ENCODE assay signal across 20 cellular contexts in genomic region chr14:74405663-74406062, GRCh38. TPM values are rescaled to one million over a fixed set of nuclear protein-coding genes. Genes with fewer than 3 reads are reported as not detected.
DNase-seq lines count a peak whose midpoint lies in the region; ATAC-seq, FAIRE-seq and TF ChIP-seq lines count a peak whose summit lies in the region.
"Had no signal": no experiment of that assay in that cellular context is flagged by ENCODE, and none has a peak within 500 bp of the region (broad histone marks: within the 10 kb centered on the region; RNA-seq: fewer than 3 reads in every experiment).

No MANE protein-coding gene starts in this region.

- peak overlapping the region; percentile 36 for H3K56ac ChIP-seq in mesendoderm (ENCODE audit: low read length)

- DNase-seq in D341Med (ENCODE audit: low spot score) = peak; percentile 13
- DNase-seq in astrocyte (ENCODE audit: low read depth) = no peak
- no peak for DNase-seq in mesendoderm
- DNase-seq in foreskin fibroblast = no peak
- no peak for DNase-seq in stimulated activated naive CD8-positive, alpha-beta T cell treated with anti-CD3 and anti-CD28 coated beads, Interleukin-15, Interleukin-2, amounts not matched to agents 100 U/mL and 50 U/mL, for 24 hours
- no peak for DNase-seq in midbrain (lab: John Stamatoyannopoulos, UW)
- DNase-seq: CD4-positive, CD25-positive, alpha-beta regulatory T cell; DMS 273 treated with DMSO at 0.1 percent for 48 hours; DMS79; GM23248; H9 had no signal

- H4K5ac ChIP-seq in mesendoderm (ENCODE audit: low read length) = no peak overlapping the region

- no peak overlapping the region for H2AFZ ChIP-seq in astrocyte (ENCODE audit: low read depth, low read length)
- H2AFZ ChIP-seq: GM23248 had no signal

- H2BK5ac ChIP-seq in mesendoderm (ENCODE audit: low read length) = no peak overlapping the region

- no peaks in the 10 kb centered on the region for H3K9me3 Mint-ChIP-seq in astrocyte (ENCODE audit: unreplicated experiment)
- H3K9me3 Mint-ChIP-seq: H9 had no signal

- H3K79me2 ChIP-seq in astrocyte (ENCODE audit: insufficient read depth, low read length) (no peaks in the 10 kb centered on the region), mesendoderm (ENCODE audit: control insufficient read depth, insufficient read depth, low read length) (no peaks in the 10 kb centered on the region)

- H4K8ac ChIP-seq in mesendoderm (ENCODE audit: low read depth, low read length) = no peak overlapping the region

- no peak overlapping the region for H3K4me3 Mint-ChIP-seq in astrocyte (ENCODE audit: unreplicated experiment)
- H3K4me3 Mint-ChIP-seq: H9 had no signal

- H2BK120ac ChIP-seq in mesendoderm (ENCODE audit: low read depth, low read length) = no peak overlapping the region

- peak overlapping the region; percentile 79 for H2AK5ac ChIP-seq in mesendoderm (ENCODE audit: low read length)

- peaks cover 39% of the 10 kb centered on the region for H3K27me3 Mint-ChIP-seq in astrocyte (ENCODE audit: low read depth, unreplicated experiment)

- no peak overlapping the region for H2BK15ac ChIP-seq in mesendoderm (replicated peaks; ENCODE audit: low read depth)

- H3K79me1 ChIP-seq in mesendoderm (ENCODE audit: low read length) = no peaks in the 10 kb centered on the region

- no peak for FAIRE-seq in astrocyte (lab: Jason Lieb, UNC)
- FAIRE-seq: A549, GM12878, GM18507, K562 had no signal

- H3K27me3 ChIP-seq in astrocyte (ENCODE audit: insufficient read depth, low read length) = peaks cover 10% of the 10 kb centered on the region
- H3K27me3 ChIP-seq in mesendoderm (ENCODE audit: insufficient read depth, low read length, poor library complexity) = no peaks in the 10 kb centered on the region

- no peak overlapping the region for H3K18ac ChIP-seq in mesendoderm (ENCODE audit: low read length)

- no peaks in the 10 kb centered on the region for H3K9me3 ChIP-seq in astrocyte (ENCODE audit: insufficient read depth, low read depth, low read length)
- H3K9me3 ChIP-seq: A549 had no signal

- ATAC-seq in HG03175 (IDR thresholded peaks at IDR 0.05; ENCODE audit: unreplicated experiment) = no peak
- ATAC-seq in stimulated activated naive CD8-positive, alpha-beta T cell treated with anti-CD3 and anti-CD28 coated beads, Interleukin-15, Interleukin-2, amounts not matched to agents 100 U/mL and 50 U/mL, for 24 hours = no peak
- ATAC-seq: A549, GM12878, K562 had no signal

- H3K27ac ChIP-seq in astrocyte (ENCODE audit: low read depth, low read length) (no peak overlapping the region), mesendoderm (ENCODE audit: low read depth, low read length) (no peak overlapping the region)
- H3K27ac ChIP-seq: A549, GM23248, HL-60 had no signal

- peaks cover 5% of the 10 kb centered on the region for H3K4me1 Mint-ChIP-seq in astrocyte (ENCODE audit: low read depth, unreplicated experiment)

- no peaks in the 10 kb centered on the region for H4K20me1 ChIP-seq in astrocyte (ENCODE audit: insufficient read depth, low read length)

- TF ChIP-seq CTCF in astrocyte (IDR thresholded peaks at IDR 0.05; ENCODE audit: insufficient read depth, low read depth, low read length) (no peak), foreskin fibroblast (IDR thresholded peaks at IDR 0.05; ENCODE audit: low read depth, low read length) (no peak)

- H3K4ac ChIP-seq in mesendoderm (ENCODE audit: low read depth, low read length) = no peak overlapping the region

- H3K27ac Mint-ChIP-seq in astrocyte (ENCODE audit: unreplicated experiment) = peak overlapping the region; percentile 10
- H3K27ac Mint-ChIP-seq: CD4-positive, CD25-positive, alpha-beta regulatory T cell; H9 had no signal

- H3K23ac ChIP-seq in mesendoderm (ENCODE audit: low read length) = no peak overlapping the region

- no peaks in the 10 kb centered on the region for H3K36me3 Mint-ChIP-seq in astrocyte (ENCODE audit: low read depth, unreplicated experiment)
- H3K36me3 Mint-ChIP-seq: CD4-positive, CD25-positive, alpha-beta regulatory T cell had no signal

- H3K4me1 ChIP-seq in astrocyte (ENCODE audit: insufficient read depth, low read length) (peaks cover 4% of the 10 kb centered on the region), mesendoderm (ENCODE audit: control insufficient read depth, low read depth, low read length) (peaks cover 17% of the 10 kb centered on the region)
- H3K4me1 ChIP-seq: A549 had no signal

- H3K4me2 ChIP-seq in astrocyte (ENCODE audit: low read length) (no peak overlapping the region), mesendoderm (ENCODE audit: low read length) (no peak overlapping the region)
- H3K4me2 ChIP-seq: A549 had no signal

- H3K4me3 ChIP-seq in astrocyte (ENCODE audit: insufficient read depth, low read depth, low read length) = no peak overlapping the region
- H3K4me3 ChIP-seq in mesendoderm (ENCODE audit: low read length) = no peak overlapping the region
- no peak overlapping the region for H3K4me3 ChIP-seq in foreskin fibroblast (ENCODE audit: low read depth in 1 of 2, low read length in 2 of 2)
- H3K4me3 ChIP-seq: A549, GM12878, GM23248, K562 had no signal

- H3K36me3 ChIP-seq in astrocyte (ENCODE audit: insufficient read depth, low read length) (no peaks in the 10 kb centered on the region), mesendoderm (ENCODE audit: control insufficient read depth, insufficient read depth, low read length) (no peaks in the 10 kb centered on the region)

- no CpG with 5 or more reads among the region's 4 CpGs for WGBS in mesendoderm (ENCODE audit: extremely low coverage, insufficient coverage, low lambda C conversion rate)

- H3K9ac ChIP-seq in astrocyte (ENCODE audit: low read length) (no peak overlapping the region), mesendoderm (ENCODE audit: low read length) (no peak overlapping the region)
- H3K9ac ChIP-seq: GM23248 had no signal

RNA-seq across cellular contexts. Expression of gene SYNDIG1L, which starts 20.3 kb away (rescaled TPM):
- total RNA-seq in astrocyte = not detected in 2 replicates
- polyA plus RNA-seq in mesendoderm (2013, experiment 1 of 2) = 0.37 TPM
- polyA plus RNA-seq in mesendoderm (2013, experiment 2 of 2) = 0.34 TPM
- total RNA-seq: CD4-positive, CD25-positive, alpha-beta regulatory T cell; G401; GM12878; GM23248; K562 had no signal
- polyA plus RNA-seq: A549; AG04450; BJ; CD4-positive, CD25-positive, alpha-beta regulatory T cell; GM23248; K562 had no signal

RNA-seq across cellular contexts. Expression of gene VRTN, which starts 57.4 kb away (rescaled TPM):
- total RNA-seq in astrocyte = 0.14 and 0.16 TPM in 2 replicates
- polyA plus RNA-seq in mesendoderm (2013, experiment 1 of 2) = 135 TPM
- 136 TPM for polyA plus RNA-seq in mesendoderm (2013, experiment 2 of 2)
- total RNA-seq: CD4-positive, CD25-positive, alpha-beta regulatory T cell; G401; GM23248 had no signal
- polyA plus RNA-seq: A549; AG04450; BJ; CD4-positive, CD25-positive, alpha-beta regulatory T cell; GM12878; GM23248 had no signal
